In genomic region chr11:82675838-82676237, GRCh38 we compare ENCODE assay signal across 22 cellular contexts. TPM values are rescaled to one million over a fixed set of nuclear protein-coding genes. Genes with fewer than 3 reads are reported as not detected.
DNase-seq lines count a peak whose midpoint lies in the region; ATAC-seq, FAIRE-seq and TF ChIP-seq lines count a peak whose summit lies in the region.
"Had no signal": no experiment of that assay in that cellular context is flagged by ENCODE, and none has a peak within 500 bp of the region (broad histone marks: within the 10 kb centered on the region; RNA-seq: fewer than 3 reads in every experiment).

No MANE protein-coding gene starts in this region.

- no peaks in the 10 kb centered on the region for H3K27me3 Mint-ChIP-seq in GM23338 (ENCODE audit: insufficient read depth, low read depth, poor library complexity)

- no peak overlapping the region for H4K91ac ChIP-seq in H1 (replicated peaks; ENCODE audit: insufficient read length, low read length)

- CTCF ChIA-PET in H1 (lab: Charles Lee; ENCODE audit: partially characterized antibody), result interaction anchor here (0.5 to 6.1 kb wide), 11 partner anchors 10 to 1886 kb away, joined by 3 to 98 read pairs (median 3); no protein-coding TSS in a partner anchor

- H3K27ac Mint-ChIP-seq in GM23338, result no peak overlapping the region
- H3K27ac Mint-ChIP-seq: CD4-positive, CD25-positive, alpha-beta regulatory T cell had no signal

- no peak overlapping the region for H2BK5ac ChIP-seq in H1 (ENCODE audit: low read depth, low read length)

- H3K9ac ChIP-seq in H1 (replicated peaks in 1 of 4; ENCODE audit: extremely low read depth in 1 of 4, low read depth in 3 of 4, low read length in 3 of 4), result no peak overlapping the region
- H3K9ac ChIP-seq: KMS-11 had no signal

- intact Hi-C loops in left lung (cut with DNase I), result no loop called here

- POLR2A ChIA-PET in H1 (lab: Charles Lee; ENCODE audit: partially characterized antibody), result interaction anchor here (0.6 kb wide), 1 partner anchor 418 kb away, joined by 6 read pairs; no protein-coding TSS in a partner anchor

- H4K20me1 ChIP-seq in GM23338 (replicated peaks; ENCODE audit: insufficient read depth), result no peaks in the 10 kb centered on the region
- no peaks in the 10 kb centered on the region for H4K20me1 ChIP-seq in H1 (replicated peaks in 1 of 2; ENCODE audit: control insufficient read depth in 1 of 2, insufficient read depth in 2 of 2, low read length in 2 of 2)

- H3K79me2 ChIP-seq in GM23338 (replicated peaks; ENCODE audit: insufficient read depth) (no peaks in the 10 kb centered on the region), H1 (ENCODE audit: control insufficient read depth in 1 of 2, insufficient read depth in 2 of 2, low read length in 2 of 2) (no peaks in the 10 kb centered on the region)

- H2AFZ ChIP-seq in GM23338 (peak overlapping the region; percentile 19; the same call in 1 of the 2 replicates), H1 (ENCODE audit: low read length) (no peak overlapping the region)

- no peaks in the 10 kb centered on the region for H3K9me3 ChIP-seq in H1 (ENCODE audit: insufficient read depth in 2 of 2, low read depth in 1 of 2, low read length in 1 of 2)
- H3K9me3 ChIP-seq in left lung, result no peaks in the 10 kb centered on the region
- H3K9me3 ChIP-seq: BE2C, SJSA1 had no signal

- H3K36me3 ChIP-seq in GM23338 (ENCODE audit: insufficient read depth) (no peaks in the 10 kb centered on the region), H1 (ENCODE audit: control insufficient read depth in 2 of 4, insufficient read depth in 4 of 4, low read length in 3 of 4) (no peaks in the 10 kb centered on the region), left lung (no peaks in the 10 kb centered on the region)
- H3K36me3 ChIP-seq: BE2C, SJSA1 had no signal

- H3K27me3 ChIP-seq in GM23338 (ENCODE audit: insufficient read depth), result no peaks in the 10 kb centered on the region
- no peaks in the 10 kb centered on the region for H3K27me3 ChIP-seq in H1 (replicated peaks in 1 of 4; ENCODE audit: control insufficient read depth in 3 of 4, extremely low read depth in 1 of 4, insufficient read depth in 3 of 4, low read length in 3 of 4)
- no peaks in the 10 kb centered on the region for H3K27me3 ChIP-seq in left lung
- H3K27me3 ChIP-seq: BE2C, SJSA1 had no signal

- H2BK20ac ChIP-seq in H1 (ENCODE audit: low read length), result no peak overlapping the region

- H3K4ac ChIP-seq in H1 (replicated peaks; ENCODE audit: insufficient read length, low read depth, low read length), result no peak overlapping the region

- H3F3A ChIP-seq in GM23338 (replicated peaks; ENCODE audit: low read depth), result no peaks in the 10 kb centered on the region

- H3K4me2 ChIP-seq in GM23338, result 0 out of 2 replicates have a peak overlapping the region, but pooled peaks have one; percentile 18
- no peak overlapping the region for H3K4me2 ChIP-seq in H1 (ENCODE audit: insufficient read depth in 1 of 2, low read depth in 2 of 2, low read length in 2 of 2)
- H3K4me2 ChIP-seq: KMS-11 had no signal

- peak; percentile 59 for ATAC-seq in GM23338
- no peak for ATAC-seq in left lung
- ATAC-seq: Right ventricle myocardium inferior had no signal

- no peak for TF ChIP-seq POLR2A in H1 (IDR thresholded peaks at IDR 0.05; ENCODE audit: control extremely low read depth in 1 of 2, low read depth in 2 of 2, low read length in 2 of 2)

- H3K4me3 Mint-ChIP-seq in GM23338, result no peak overlapping the region
- H3K4me3 Mint-ChIP-seq: CD4-positive, CD25-positive, alpha-beta regulatory T cell had no signal

- in situ Hi-C loops in GM13976 (cut with MboI; ENCODE audit: low sequenced_read_pairs, unreplicated experiment), result loop anchor here (25.0 kb wide), 2 partner anchors 189 to 364 kb away; no protein-coding TSS in a partner anchor

- TF ChIP-seq CTCF in GM23338 (conservative IDR thresholded peaks at IDR 0.05; ENCODE audit: low read depth in 2 of 2) (no peak), H1 (IDR thresholded peaks at IDR 0.05; ENCODE audit: control extremely low read depth in 1 of 3, insufficient read depth in 1 of 3, low read depth in 1 of 3, low read length in 3 of 3) (no peak), GM13976 (IDR thresholded peaks at IDR 0.05; ENCODE audit: borderline replicate concordance, control extremely low read depth, extremely low read depth, insufficient read depth, missing control alignments) (no peak), left lung (IDR thresholded peaks at IDR 0.05) (no peak)

- DNase-seq in Daoy (ENCODE audit: low read depth), result peak; percentile 15
- DNase-seq in GM23338 (ENCODE audit: low spot score), result peak; percentile 85
- peak; percentile 71 to 80 for DNase-seq in NCI-H526 (lab: John Stamatoyannopoulos, UW)
- peak in 1 of 2 experiments; percentile 50 for DNase-seq in H1 (ENCODE audit: low read depth in 1 of 2, low spot score in 2 of 2)
- no peak for DNase-seq in stimulated activated CD8-positive, alpha-beta memory T cell treated with anti-CD3 and anti-CD28 coated beads, Interleukin-4, amount 100 ng/mL, for 48 hours
- no peak for DNase-seq in GM13976 (ENCODE audit: low spot score)
- no peak for DNase-seq in left lung
- DNase-seq: BE2C; CD4-positive, CD25-positive, alpha-beta regulatory T cell; DND-41; HCEC 1CT; NCI-H187 treated with DMSO at 0.1 percent for 48 hours; NCI-H226; NCI-H510A treated with DMSO at 0.1 percent for 48 hours; T-helper 1 cell had no signal

- no peaks in the 10 kb centered on the region for H3K79me1 ChIP-seq in H1 (ENCODE audit: low read depth, low read length)

- no peak for TF ChIP-seq EP300 in H1 (IDR thresholded peaks at IDR 0.05; ENCODE audit: borderline replicate concordance in 1 of 2, low read depth in 2 of 2, low read length in 2 of 2)

- peak; percentile 45 for FAIRE-seq in H1 (lab: Jason Lieb, UNC)
- FAIRE-seq: G401.6, RCC 7860 had no signal

- H4K5ac ChIP-seq in H1 (ENCODE audit: insufficient read length, low read depth, low read length), result no peak overlapping the region

- no peak overlapping the region for H3K23ac ChIP-seq in H1 (ENCODE audit: insufficient read length)

- TF ChIP-seq RAD21 in H1 (IDR thresholded peaks at IDR 0.05 in 1 of 2, conservative IDR thresholded peaks at IDR 0.05 in 1 of 2; ENCODE audit: low read depth in 2 of 2, low read length in 2 of 2), result no peak

- H3K4me1 Mint-ChIP-seq in GM23338, result peaks cover 12% of the 10 kb centered on the region; the same call in 2 of the 3 replicates
- H3K4me1 Mint-ChIP-seq: CD4-positive, CD25-positive, alpha-beta regulatory T cell had no signal

- H3K27ac ChIP-seq in GM23338 (ENCODE audit: low read depth) (no peak overlapping the region), H1 (ENCODE audit: low read depth, low read length) (no peak overlapping the region), left lung (no peak overlapping the region)
- H3K27ac ChIP-seq: KMS-11, SJSA1 had no signal

- no peaks in the 10 kb centered on the region for H3K36me3 Mint-ChIP-seq in GM23338 (ENCODE audit: low read depth)
- H3K36me3 Mint-ChIP-seq: CD4-positive, CD25-positive, alpha-beta regulatory T cell had no signal

- H3K4me3 ChIP-seq in GM23338 (no peak overlapping the region), H1 (ENCODE audit: extremely low read depth in 1 of 4, insufficient read depth in 2 of 4, low read depth in 3 of 4, low read length in 4 of 4) (no peak overlapping the region), left lung (no peak overlapping the region)
- H3K4me3 ChIP-seq: SJSA1 had no signal

- H2AK5ac ChIP-seq in H1 (ENCODE audit: low read depth, low read length), result no peak overlapping the region

- no peak overlapping the region for H3K56ac ChIP-seq in H1 (replicated peaks; ENCODE audit: insufficient read length, low read depth, low read length)

- no peak overlapping the region for H2BK120ac ChIP-seq in H1 (replicated peaks; ENCODE audit: low read depth, low read length)

- no peak overlapping the region for H3K18ac ChIP-seq in H1 (ENCODE audit: extremely low read depth, low read length)

- H3K14ac ChIP-seq in H1 (ENCODE audit: insufficient read length), result no peak overlapping the region

- peaks cover 2% of the 10 kb centered on the region; the same call in 2 of the 3 replicates for H3K9me3 Mint-ChIP-seq in GM23338

- WGBS in H1 (ENCODE audit: extremely low coverage in 1 of 2, insufficient coverage in 1 of 2, insufficient read length in 1 of 2, insufficient replicate concordance in 2 of 2, low coverage in 1 of 2, low lambda C conversion rate in 2 of 2, missing lambda C conversion rate in 1 of 2), 2 experiments, result 81% methylated on average over 5 of the region's 5 CpGs; no CpG with 5 or more reads in 1 of the 2 experiments

- H4K8ac ChIP-seq in H1 (ENCODE audit: extremely low read depth, insufficient read depth, low read length), result no peak overlapping the region

- no peaks in the 10 kb centered on the region; the same call in 1 of the 2 replicates for H3K4me1 ChIP-seq in GM23338 (ENCODE audit: insufficient read depth)
- H3K4me1 ChIP-seq in H1 (replicated peaks in 1 of 4; ENCODE audit: control insufficient read depth in 3 of 4, insufficient read depth in 4 of 4, low read length in 3 of 4), result no peaks in the 10 kb centered on the region; a peak in 1 of 7 replicates
- H3K4me1 ChIP-seq in left lung, result no peaks in the 10 kb centered on the region
- H3K4me1 ChIP-seq: BE2C, SJSA1 had no signal

- no peak overlapping the region for H2BK15ac ChIP-seq in H1 (ENCODE audit: low read length)

- no peak overlapping the region for H2BK12ac ChIP-seq in H1 (ENCODE audit: low read depth, low read length)

- H3K9me2 ChIP-seq in GM23338 (ENCODE audit: insufficient read depth), result 0 out of 2 replicates have a peak, but pooled peaks cover 3% of the 10 kb centered on the region

- no peaks in the 10 kb centered on the region for H3K23me2 ChIP-seq in H1 (ENCODE audit: low read depth, low read length)

TF ChIP-seq in GM23338, 12 proteins besides CTCF, POLR2A, EP300 and RAD21 (continues in another document):
- no peak for TF ChIP-seq STAT1 (IDR thresholded peaks at IDR 0.05; ENCODE audit: unreplicated experiment)

TF ChIP-seq in H1, 55 proteins besides CTCF, POLR2A, EP300 and RAD21 (continues in another document):
- TF ChIP-seq NRF1 (IDR thresholded peaks at IDR 0.05; ENCODE audit: low read depth, low read length), result no peak
- no peak for TF ChIP-seq PHF8 (conservative IDR thresholded peaks at IDR 0.05; ENCODE audit: low read depth, low read length)
- TF ChIP-seq JUN (IDR thresholded peaks at IDR 0.05; ENCODE audit: low read depth, low read length), result no peak

RNA-seq across cellular contexts. Expression of gene FAM181B, which starts 57.8 kb away (rescaled TPM):
- 0.23 TPM in 1 of 2 replicates, not detected in the other for total RNA-seq in Daoy (2014; rRNA removed; shearing (Covaris generic))
- 0.87 and 1.5 TPM in 2 replicates for total RNA-seq in GM23338 (2014; rRNA removed; shearing (Covaris generic))
- polyA plus RNA-seq in GM23338 (2016; fragmentation: Nextera tagmentation; extraction: Ambion mirVana), result 0.23 and 0.36 TPM in 2 replicates
- total RNA-seq in H1 (2021; fragmentation: NEBNext Ultra II Directional; extraction: Animal tissue kit (Norgen Biotek cat#: 25700)), result 0.37 and 0.42 TPM in 2 replicates
- polyA plus RNA-seq in H1 (2011; rRNA removed), result 0.21 and 0.25 TPM in 2 replicates
- polyA plus RNA-seq in H1 (2011; cell fraction: cytosol; rRNA removed), result 0.36 TPM
- 0.29 TPM for polyA plus RNA-seq in H1 (2011; cell fraction: nucleus; rRNA removed)
- 0.20 to 0.34 TPM (median 0.22 TPM) in 4 replicates for polyA plus RNA-seq in H1 (2012, experiment 1 of 2)
- 0.33 TPM for polyA plus RNA-seq in H1 (2012, experiment 2 of 2)
- 0.24 TPM for polyA plus RNA-seq in H1 (2013, experiment 1 of 2)
- 0.18 TPM for polyA plus RNA-seq in H1 (2013, experiment 2 of 2)
- polyA minus RNA-seq in H1 (2011; rRNA and poly(A)+ RNA removed), result 0.15 and 0.28 TPM in 2 replicates
- 0.29 TPM for polyA minus RNA-seq in H1 (2011; cell fraction: cytosol; rRNA and poly(A)+ RNA removed)
- polyA minus RNA-seq in H1 (2011; cell fraction: nucleus; rRNA and poly(A)+ RNA removed), result 1.3 TPM
- not detected for total RNA-seq in left lung
- total RNA-seq: A673; CD4-positive, CD25-positive, alpha-beta regulatory T cell; HT1080 had no signal
- polyA plus RNA-seq: CD4-positive, CD25-positive, alpha-beta regulatory T cell had no signal

Comparison
In these comparisons a context has a peak if more than half of its experiments do, and no peak if none do; other contexts are left out.
1. DNase-seq: peak in Daoy (single experiment), GM23338 (single experiment) and NCI-H526 (2 of 2); none in stimulated activated CD8-positive, alpha-beta memory T cell treated with anti-CD3 and anti-CD28 coated beads, Interleukin-4, amount 100 ng/mL, for 48 hours (single experiment), GM13976 (single experiment) and left lung (0 of 2).